Comparison of ENCODE assay signal across 23 cellular contexts in the genomic region with DNA sequence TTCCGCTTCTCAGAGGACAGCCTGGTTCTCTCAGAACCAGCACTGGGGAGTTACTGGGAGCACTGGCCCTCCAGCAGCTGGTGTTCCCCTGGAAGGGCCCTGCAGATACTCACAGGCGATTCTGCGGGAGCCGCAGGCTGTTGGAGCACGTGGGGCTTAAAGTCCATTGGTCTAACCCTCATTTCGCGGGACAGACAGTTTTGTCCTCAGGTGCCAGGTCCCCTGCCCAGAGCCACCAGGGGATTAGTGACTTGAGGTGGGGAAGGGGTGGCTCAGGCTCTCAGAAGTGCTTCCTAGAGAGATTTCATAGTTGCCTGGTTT. TPM values are rescaled to one million over a fixed set of nuclear protein-coding genes. Genes with fewer than 3 reads are reported as not detected.
DNase-seq lines count a peak whose midpoint lies in the region; ATAC-seq and TF ChIP-seq lines count a peak whose summit lies in the region.
"Had no signal": no experiment of that assay in that cellular context is flagged by ENCODE, and none has a peak within 500 bp of the region (broad histone marks: within the 10 kb centered on the region; RNA-seq: fewer than 3 reads in every experiment).

No MANE protein-coding gene starts in this region.

- TF ChIP-seq CTCF in WTC11 (IDR thresholded peaks at IDR 0.05) (no peak), PC-3 (conservative IDR thresholded peaks at IDR 0.05; ENCODE audit: low read depth, low read length) (no peak)
- no peak for TF ChIP-seq CTCF in activated CD8-positive, alpha-beta T cell treated with anti-CD3 and anti-CD28 coated beads for 36 hours (IDR thresholded peaks at IDR 0.05)

- peak; percentile 12 for DNase-seq in COLO668 (lab: John Stamatoyannopoulos, UW; ENCODE audit: unreplicated experiment)
- peak; percentile 39 for DNase-seq in HuH-7 (ENCODE audit: low spot score)
- no peak for DNase-seq in WTC11 (ENCODE audit: low spot score)
- no peak for DNase-seq in left lobe of liver (ENCODE audit: low spot score)
- no peak for DNase-seq in dermis blood vessel endothelial cell
- no peak for DNase-seq in PC-3
- no peak for DNase-seq in activated CD8-positive, alpha-beta T cell treated with anti-CD3 and anti-CD28 coated beads for 36 hours
- DNase-seq: Caco-2; CD4-positive, CD25-positive, alpha-beta regulatory T cell; DMS153; GDM1; KG1; NCI-H1092; NCI-H1436; NCI-H1930; NCI-H345; NCI-H524 treated with DMSO at 0.1 percent for 48 hours; NCI-H82; OCI-M1; SIG-M5 had no signal

- no TSS peak for BruUV-seq in PC-3 (replicated peaks; lab: Mats Ljungman, UMichigan)

- no peak overlapping the region for H3K4me3 ChIP-seq in PC-3 (ENCODE audit: low read length)

- H3K9me3 ChIP-seq in PC-3 (ENCODE audit: low read length), result no peaks in the 10 kb centered on the region
- H3K9me3 ChIP-seq: Caco-2 had no signal

- no peak overlapping the region for H3K9ac ChIP-seq in PC-3 (ENCODE audit: low read length)

- no peak overlapping the region for H3K4me2 ChIP-seq in PC-3 (ENCODE audit: low read length)

- H3K4me1 ChIP-seq in PC-3 (ENCODE audit: insufficient read depth, low read length), result no peaks in the 10 kb centered on the region
- H3K4me1 ChIP-seq: Caco-2 had no signal

- CTCF ChIA-PET in WTC11 (lab: Charles Lee) (interaction anchor here (0.6 to 3.4 kb wide), 16 partner anchors 8 to 412 kb away, joined by 3 to 15 read pairs (median 5); no protein-coding TSS in a partner anchor), PC-3 (lab: Charles Lee) (no interaction called here)
- CTCF ChIA-PET in activated CD8-positive, alpha-beta T cell treated with anti-CD3 and anti-CD28 coated beads for 36 hours (lab: Charles Lee), result interaction anchor here (1.6 kb wide), 1 partner anchor 400 kb away, joined by 7 read pairs; no protein-coding TSS in a partner anchor

- H3K27ac Mint-ChIP-seq in WTC11, result no peak overlapping the region; the same call in 1 of the 2 replicates
- H3K27ac Mint-ChIP-seq in activated CD8-positive, alpha-beta T cell treated with anti-CD3 and anti-CD28 coated beads for 36 hours, result no peak overlapping the region
- H3K27ac Mint-ChIP-seq: CD4-positive, CD25-positive, alpha-beta regulatory T cell had no signal

- H3K4me1 Mint-ChIP-seq in WTC11, result peaks cover 21% of the 10 kb centered on the region
- H3K4me1 Mint-ChIP-seq in activated CD8-positive, alpha-beta T cell treated with anti-CD3 and anti-CD28 coated beads for 36 hours (ENCODE audit: low read depth), result no peaks in the 10 kb centered on the region

- no peaks in the 10 kb centered on the region for H3K36me3 ChIP-seq in PC-3 (ENCODE audit: low read depth, low read length)

- no peaks in the 10 kb centered on the region for H3K9me3 Mint-ChIP-seq in WTC11
- H3K9me3 Mint-ChIP-seq in activated CD8-positive, alpha-beta T cell treated with anti-CD3 and anti-CD28 coated beads for 36 hours, result no peaks in the 10 kb centered on the region
- H3K9me3 Mint-ChIP-seq: CD4-positive, CD25-positive, alpha-beta regulatory T cell had no signal

- no peak overlapping the region for H2AFZ ChIP-seq in PC-3 (ENCODE audit: low read length)

- no peak overlapping the region for H3K27ac ChIP-seq in PC-3 (ENCODE audit: low read length)
- H3K27ac ChIP-seq: RWPE1 had no signal

- no peaks in the 10 kb centered on the region for H3F3A ChIP-seq in PC-3 (ENCODE audit: low read length, unreplicated experiment)

- no peaks in the 10 kb centered on the region for H3K36me3 Mint-ChIP-seq in WTC11
- no peaks in the 10 kb centered on the region for H3K36me3 Mint-ChIP-seq in activated CD8-positive, alpha-beta T cell treated with anti-CD3 and anti-CD28 coated beads for 36 hours (ENCODE audit: low read depth)
- H3K36me3 Mint-ChIP-seq: CD4-positive, CD25-positive, alpha-beta regulatory T cell had no signal

- no peaks in the 10 kb centered on the region for H4K20me1 ChIP-seq in PC-3 (ENCODE audit: low read length)

- H3K27me3 ChIP-seq in PC-3 (ENCODE audit: low read length), result no peaks in the 10 kb centered on the region

- POLR2A ChIA-PET in WTC11 (lab: Charles Lee) (interaction anchor here (0.7 to 1.1 kb wide), 2 partner anchors 68 to 90 kb away, joined by 4 to 5 read pairs; no protein-coding TSS in a partner anchor), PC-3 (lab: Charles Lee; ENCODE audit: unreplicated experiment) (no interaction called here)
- POLR2A ChIA-PET in activated CD8-positive, alpha-beta T cell treated with anti-CD3 and anti-CD28 coated beads for 36 hours (lab: Charles Lee), result no interaction called here

- intact Hi-C loops in PC-3 (cut with micrococcal nuclease), result no loop called here
- intact Hi-C loops in activated CD8-positive, alpha-beta T cell treated with anti-CD3 and anti-CD28 coated beads for 36 hours (cut with micrococcal nuclease), result no loop called here

- H3K4me3 Mint-ChIP-seq in WTC11, result no peak overlapping the region
- H3K4me3 Mint-ChIP-seq in activated CD8-positive, alpha-beta T cell treated with anti-CD3 and anti-CD28 coated beads for 36 hours, result no peak overlapping the region
- H3K4me3 Mint-ChIP-seq: CD4-positive, CD25-positive, alpha-beta regulatory T cell had no signal

- ATAC-seq in WTC11 (no peak), left lobe of liver (peak; percentile 61), GM18870 (IDR thresholded peaks at IDR 0.05; ENCODE audit: unreplicated experiment) (no peak), PC-3 (no peak)
- no peak for ATAC-seq in activated CD8-positive, alpha-beta T cell treated with anti-CD3 and anti-CD28 coated beads for 36 hours
- ATAC-seq: SK-N-SH treated with all-trans-retinoic acid at 6 μM for 48 hours had no signal

- H3K9me2 ChIP-seq in PC-3 (replicated peaks; ENCODE audit: low read length), result no peaks in the 10 kb centered on the region

- no peaks in the 10 kb centered on the region for H3K79me2 ChIP-seq in PC-3 (ENCODE audit: low read length)

- no peaks in the 10 kb centered on the region for H3K27me3 Mint-ChIP-seq in WTC11 (ENCODE audit: low read depth)
- peaks cover 8% of the 10 kb centered on the region for H3K27me3 Mint-ChIP-seq in activated CD8-positive, alpha-beta T cell treated with anti-CD3 and anti-CD28 coated beads for 36 hours

TF ChIP-seq in WTC11, 78 proteins besides CTCF, POLR2A, EP300 and RAD21:
- TF ChIP-seq ZNF263 (CRISPR knock-in tag; IDR thresholded peaks at IDR 0.05; ENCODE audit: low read depth), result peak; percentile 37; the same call in 1 of the 2 replicates
- TF ChIP-seq NFE2L1 (CRISPR knock-in tag; IDR thresholded peaks at IDR 0.05), result no peak
- TF ChIP-seq, protein P1, sequence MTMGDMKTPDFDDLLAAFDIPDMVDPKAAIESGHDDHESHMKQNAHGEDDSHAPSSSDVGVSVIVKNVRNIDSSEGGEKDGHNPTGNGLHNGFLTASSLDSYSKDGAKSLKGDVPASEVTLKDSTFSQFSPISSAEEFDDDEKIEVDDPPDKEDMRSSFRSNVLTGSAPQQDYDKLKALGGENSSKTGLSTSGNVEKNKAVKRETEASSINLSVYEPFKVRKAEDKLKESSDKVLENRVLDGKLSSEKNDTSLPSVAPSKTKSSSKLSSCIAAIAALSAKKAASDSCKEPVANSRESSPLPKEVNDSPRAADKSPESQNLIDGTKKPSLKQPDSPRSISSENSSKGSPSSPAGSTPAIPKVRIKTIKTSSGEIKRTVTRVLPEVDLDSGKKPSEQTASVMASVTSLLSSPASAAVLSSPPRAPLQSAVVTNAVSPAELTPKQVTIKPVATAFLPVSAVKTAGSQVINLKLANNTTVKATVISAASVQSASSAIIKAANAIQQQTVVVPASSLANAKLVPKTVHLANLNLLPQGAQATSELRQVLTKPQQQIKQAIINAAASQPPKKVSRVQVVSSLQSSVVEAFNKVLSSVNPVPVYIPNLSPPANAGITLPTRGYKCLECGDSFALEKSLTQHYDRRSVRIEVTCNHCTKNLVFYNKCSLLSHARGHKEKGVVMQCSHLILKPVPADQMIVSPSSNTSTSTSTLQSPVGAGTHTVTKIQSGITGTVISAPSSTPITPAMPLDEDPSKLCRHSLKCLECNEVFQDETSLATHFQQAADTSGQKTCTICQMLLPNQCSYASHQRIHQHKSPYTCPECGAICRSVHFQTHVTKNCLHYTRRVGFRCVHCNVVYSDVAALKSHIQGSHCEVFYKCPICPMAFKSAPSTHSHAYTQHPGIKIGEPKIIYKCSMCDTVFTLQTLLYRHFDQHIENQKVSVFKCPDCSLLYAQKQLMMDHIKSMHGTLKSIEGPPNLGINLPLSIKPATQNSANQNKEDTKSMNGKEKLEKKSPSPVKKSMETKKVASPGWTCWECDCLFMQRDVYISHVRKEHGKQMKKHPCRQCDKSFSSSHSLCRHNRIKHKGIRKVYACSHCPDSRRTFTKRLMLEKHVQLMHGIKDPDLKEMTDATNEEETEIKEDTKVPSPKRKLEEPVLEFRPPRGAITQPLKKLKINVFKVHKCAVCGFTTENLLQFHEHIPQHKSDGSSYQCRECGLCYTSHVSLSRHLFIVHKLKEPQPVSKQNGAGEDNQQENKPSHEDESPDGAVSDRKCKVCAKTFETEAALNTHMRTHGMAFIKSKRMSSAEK (CRISPR knock-in tag; IDR thresholded peaks at IDR 0.05; ENCODE audit: borderline replicate concordance), result no peak

RNA-seq across cellular contexts. Expression of a gene that starts 53.9 kb away (rescaled TPM):
- total RNA-seq in WTC11 (2021) (2.1 to 2.9 TPM (median 2.3 TPM) in 3 replicates), left lobe of liver (0.05 TPM), dermis blood vessel endothelial cell (not detected in 2 replicates), PC-3 (2014; rRNA removed) (0.06 TPM in 1 of 2 replicates, not detected in the other)
- total RNA-seq in activated CD8-positive, alpha-beta T cell treated with anti-CD3 and anti-CD28 coated beads for 36 hours, result under 1 TPM; 0.07 to 0.09 TPM
- total RNA-seq: Caco-2 had no signal

Comparison
In these comparisons a context has a peak if more than half of its experiments do, and no peak if none do; other contexts are left out.
1. DNase-seq: peak in COLO668 (single experiment) and HuH-7 (single experiment); none in WTC11 (single experiment), left lobe of liver (single experiment), dermis blood vessel endothelial cell (single experiment), PC-3 (single experiment) and activated CD8-positive, alpha-beta T cell treated with anti-CD3 and anti-CD28 coated beads for 36 hours (single experiment).